21 cellular contexts compared by ENCODE assay signal in genomic region chrX:145729635-145730034, GRCh38.
DNase-seq lines count a peak whose midpoint lies in the region; ATAC-seq and TF ChIP-seq lines count a peak whose summit lies in the region.
"Had no signal": no experiment of that assay in that cellular context is flagged by ENCODE, and none has a peak within 500 bp of the region (broad histone marks: within the 10 kb centered on the region; RNA-seq: fewer than 3 reads in every experiment).

No MANE protein-coding gene starts in this region.

- H3K4me2 ChIP-seq in mammary epithelial cell (ENCODE audit: insufficient read depth, low read depth, low read length), result no peak overlapping the region
- H3K4me2 ChIP-seq: BLaER1, SK-N-SH had no signal

- H3K4me3 Mint-ChIP-seq in MCF 10A (ENCODE audit: unreplicated experiment), result no peak overlapping the region
- H3K4me3 Mint-ChIP-seq in activated naive CD4-positive, alpha-beta T cell treated with anti-CD3 and anti-CD28 coated beads for 36 hours, result no peak overlapping the region
- H3K4me3 Mint-ChIP-seq: activated naive CD8-positive, alpha-beta T cell treated with anti-CD3 and anti-CD28 coated beads for 36 hours; activated T-helper 1 cell treated with anti-CD3 and anti-CD28 coated beads, Interleukin-12 subunit alpha, Interleukin-12 subunit beta, Interleukin-2, Interleukin-4 antibody, amounts not matched to agents 30 ng/mL and 10 ng/mL and 1 ng/mL, durations not matched to agents 14 hours and 24 hours and 36 hours; type B pancreatic cell had no signal

- H3K4me3 ChIP-seq in mammary epithelial cell (replicated peaks in 1 of 3; ENCODE audit: insufficient read depth in 1 of 3, low read depth in 2 of 3, low read length in 3 of 3) (no peak overlapping the region), epithelial cell of esophagus (ENCODE audit: low read length) (no peak overlapping the region)
- H3K4me3 ChIP-seq: BLaER1, lung, pancreas had no signal

- no peaks in the 10 kb centered on the region for H3K36me3 Mint-ChIP-seq in MCF 10A (ENCODE audit: insufficient read depth, unreplicated experiment)
- no peaks in the 10 kb centered on the region for H3K36me3 Mint-ChIP-seq in activated naive CD4-positive, alpha-beta T cell treated with anti-CD3 and anti-CD28 coated beads for 36 hours (ENCODE audit: low read depth)
- H3K36me3 Mint-ChIP-seq: activated naive CD8-positive, alpha-beta T cell treated with anti-CD3 and anti-CD28 coated beads for 36 hours; type B pancreatic cell had no signal

- no peak for TF ChIP-seq CTCF in MCF 10A (IDR thresholded peaks at IDR 0.05; ENCODE audit: unreplicated experiment)
- no peak for TF ChIP-seq CTCF in mammary epithelial cell (conservative IDR thresholded peaks at IDR 0.05 in 1 of 2, IDR thresholded peaks at IDR 0.05 in 1 of 2; ENCODE audit: extremely low read depth in 1 of 2, insufficient read depth in 1 of 2, low read depth in 1 of 2, low read length in 2 of 2)
- no peak for TF ChIP-seq CTCF in epithelial cell of esophagus (IDR thresholded peaks at IDR 0.05; ENCODE audit: insufficient read depth, low read depth, low read length, missing control alignments)

- H3K9me3 Mint-ChIP-seq in MCF 10A (ENCODE audit: unreplicated experiment), result no peaks in the 10 kb centered on the region
- H3K9me3 Mint-ChIP-seq in activated naive CD4-positive, alpha-beta T cell treated with anti-CD3 and anti-CD28 coated beads for 36 hours, result no peaks in the 10 kb centered on the region
- H3K9me3 Mint-ChIP-seq: activated naive CD8-positive, alpha-beta T cell treated with anti-CD3 and anti-CD28 coated beads for 36 hours; activated T-helper 1 cell treated with anti-CD3 and anti-CD28 coated beads, Interleukin-12 subunit alpha, Interleukin-12 subunit beta, Interleukin-2, Interleukin-4 antibody, amounts not matched to agents 30 ng/mL and 10 ng/mL and 1 ng/mL, durations not matched to agents 14 hours and 24 hours and 36 hours; type B pancreatic cell had no signal

- CTCF ChIA-PET in MCF 10A (lab: Yijun Ruan, JAX) (interaction anchor here (0.6 to 0.9 kb wide), 2 partner anchors 22 to 90 kb away, joined by 3 read pairs; no protein-coding TSS in a partner anchor), mammary epithelial cell (lab: Charles Lee; ENCODE audit: low non-redundant PET) (no interaction called here)
- CTCF ChIA-PET in activated naive CD4-positive, alpha-beta T cell treated with anti-CD3 and anti-CD28 coated beads for 36 hours (lab: Charles Lee), result no interaction called here

- H3K27me3 Mint-ChIP-seq in MCF 10A (ENCODE audit: insufficient read depth, unreplicated experiment), result no peaks in the 10 kb centered on the region
- no peaks in the 10 kb centered on the region for H3K27me3 Mint-ChIP-seq in activated naive CD4-positive, alpha-beta T cell treated with anti-CD3 and anti-CD28 coated beads for 36 hours (ENCODE audit: low read depth)
- H3K27me3 Mint-ChIP-seq: activated naive CD8-positive, alpha-beta T cell treated with anti-CD3 and anti-CD28 coated beads for 36 hours; type B pancreatic cell had no signal

- H3K9me3 ChIP-seq in mammary epithelial cell (replicated peaks; ENCODE audit: insufficient read depth, low read length), result peaks cover 33% of the 10 kb centered on the region
- H3K9me3 ChIP-seq: BLaER1, pancreas, SK-N-SH had no signal

- no peaks in the 10 kb centered on the region for H3K36me3 ChIP-seq in mammary epithelial cell (ENCODE audit: insufficient read depth, low read length)
- H3K36me3 ChIP-seq: BLaER1, pancreas had no signal

- 28% methylated on average over 5 of the region's 6 CpGs for WGBS in mammary epithelial cell (ENCODE audit: low coverage, missing lambda C conversion rate)

- no peak overlapping the region for H2AFZ ChIP-seq in mammary epithelial cell (ENCODE audit: low read depth, low read length)

- in situ Hi-C loops in mammary epithelial cell (cut with MboI; ENCODE audit: low sequenced_read_pairs in 2 of 2), result no loop called here

- DNase-seq in MCF 10A (ENCODE audit: unreplicated experiment) (peak; percentile 84), mammary epithelial cell (no peak), epithelial cell of esophagus (ENCODE audit: low read depth) (peak; percentile 0), medulla oblongata (ENCODE audit: extremely low spot score) (peak; percentile 79), NOMO-1 treated with dmso at 0.1 percent for 144 hours (lab: John Stamatoyannopoulos, UW; ENCODE audit: unreplicated experiment) (no peak), SW480 (ENCODE audit: low spot score) (no peak)
- no peak for DNase-seq in activated naive CD4-positive, alpha-beta T cell treated with anti-CD3 and anti-CD28 coated beads for 36 hours
- DNase-seq: 8988T; activated naive CD8-positive, alpha-beta T cell treated with anti-CD3 and anti-CD28 coated beads for 36 hours; NCI-H1694; NCI-H82; SK-N-SH; stimulated activated CD4-positive, alpha-beta T cell treated with anti-CD3 and anti-CD28 coated beads, Interleukin-2, amount 100 ng/mL, for 24 hours; stimulated activated naive CD8-positive, alpha-beta T cell treated with anti-CD3 and anti-CD28 coated beads, Interleukin-15, Interleukin-2, amounts not matched to agents 100 U/mL and 50 U/mL, for 24 hours; T-helper 9 cell had no signal

- H3K9ac ChIP-seq in mammary epithelial cell (ENCODE audit: insufficient read depth, low read length), result no peak overlapping the region
- H3K9ac ChIP-seq: BLaER1, SK-N-SH had no signal

- no peaks in the 10 kb centered on the region for H4K20me1 ChIP-seq in mammary epithelial cell (ENCODE audit: insufficient read depth, low read length)
- H4K20me1 ChIP-seq: BLaER1 had no signal

- peaks cover 9% of the 10 kb centered on the region for H3K4me1 Mint-ChIP-seq in MCF 10A (ENCODE audit: insufficient read depth, unreplicated experiment)
- H3K4me1 Mint-ChIP-seq in activated naive CD4-positive, alpha-beta T cell treated with anti-CD3 and anti-CD28 coated beads for 36 hours (ENCODE audit: low read depth), result no peaks in the 10 kb centered on the region
- H3K4me1 Mint-ChIP-seq: activated naive CD8-positive, alpha-beta T cell treated with anti-CD3 and anti-CD28 coated beads for 36 hours had no signal

- no peak overlapping the region for H3K27ac Mint-ChIP-seq in MCF 10A (ENCODE audit: low read depth, unreplicated experiment)
- no peak overlapping the region for H3K27ac Mint-ChIP-seq in activated naive CD4-positive, alpha-beta T cell treated with anti-CD3 and anti-CD28 coated beads for 36 hours
- H3K27ac Mint-ChIP-seq: activated naive CD8-positive, alpha-beta T cell treated with anti-CD3 and anti-CD28 coated beads for 36 hours; activated T-helper 1 cell treated with anti-CD3 and anti-CD28 coated beads, Interleukin-12 subunit alpha, Interleukin-12 subunit beta, Interleukin-2, Interleukin-4 antibody, amounts not matched to agents 30 ng/mL and 10 ng/mL and 1 ng/mL, durations not matched to agents 14 hours and 24 hours and 36 hours; type B pancreatic cell had no signal

- dilution Hi-C loops in mammary epithelial cell (cut with HindIII; ENCODE audit: low sequenced_read_pairs), result no loop called here

- BruUV-seq in MCF 10A (replicated peaks; lab: Mats Ljungman, UMichigan) (no TSS peak), mammary epithelial cell (replicated peaks; lab: Mats Ljungman, UMichigan) (no TSS peak)

- intact Hi-C loops in MCF 10A (cut with micrococcal nuclease), result no loop called here
- intact Hi-C loops in mammary epithelial cell (cut with micrococcal nuclease), result no loop called here
- intact Hi-C loops in activated naive CD4-positive, alpha-beta T cell treated with anti-CD3 and anti-CD28 coated beads for 36 hours (cut with micrococcal nuclease), result no loop called here

- POLR2A ChIA-PET in MCF 10A (lab: Yijun Ruan, JAX), result no interaction called here

- no peaks in the 10 kb centered on the region for H3K4me1 ChIP-seq in mammary epithelial cell (ENCODE audit: insufficient read depth, low read length)
- H3K4me1 ChIP-seq: BLaER1, pancreas had no signal

- no peaks in the 10 kb centered on the region for H3K79me2 ChIP-seq in mammary epithelial cell (ENCODE audit: insufficient read depth, low read length)

- H3K27me3 ChIP-seq in mammary epithelial cell (ENCODE audit: insufficient read depth, low read length), result no peaks in the 10 kb centered on the region
- H3K27me3 ChIP-seq: pancreas had no signal

- ATAC-seq in GM21381 (IDR thresholded peaks at IDR 0.05; ENCODE audit: unreplicated experiment), result no peak
- ATAC-seq: pancreas; stimulated activated naive CD8-positive, alpha-beta T cell treated with anti-CD3 and anti-CD28 coated beads, Interleukin-15, Interleukin-2, amounts not matched to agents 100 U/mL and 50 U/mL, for 24 hours had no signal

- H3K27ac ChIP-seq in mammary epithelial cell (ENCODE audit: insufficient read depth, low read depth, low read length), result no peak overlapping the region
- H3K27ac ChIP-seq: BLaER1, pancreas had no signal

Comparison
In these comparisons a context has a peak if more than half of its experiments do, and no peak if none do; other contexts are left out.
1. DNase-seq: peak in MCF 10A (single experiment), epithelial cell of esophagus (single experiment) and medulla oblongata (single experiment); none in mammary epithelial cell (single experiment), NOMO-1 treated with dmso at 0.1 percent for 144 hours (single experiment), SW480 (single experiment) and activated naive CD4-positive, alpha-beta T cell treated with anti-CD3 and anti-CD28 coated beads for 36 hours (single experiment).